ENCODE assay signal across 1 cellular context in the genomic region with DNA sequence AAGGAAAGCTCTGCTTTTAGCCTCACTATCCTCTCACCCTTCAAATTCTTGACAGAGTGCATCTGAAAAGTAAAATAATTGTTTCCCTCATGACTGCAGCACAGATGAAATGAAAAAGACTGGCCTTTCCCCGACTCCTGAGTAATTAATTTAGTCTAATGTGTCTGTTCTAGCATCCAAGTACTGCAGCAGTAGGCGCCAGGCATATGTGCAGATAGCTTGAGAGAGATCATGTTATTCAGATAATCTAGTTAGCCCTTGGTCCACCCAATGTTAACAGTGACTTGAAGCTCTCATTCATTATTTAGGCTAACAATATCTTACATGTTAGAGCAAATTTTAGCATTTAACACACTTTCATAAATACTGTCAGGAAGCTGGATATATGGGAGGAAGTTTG.
TF ChIP-seq lines count a peak whose summit lies in the region.

No MANE protein-coding gene starts in this region.

TF ChIP-seq in SK-N-SH, 30 proteins besides CTCF, POLR2A, EP300 and RAD21 (continued from another document):
- TF ChIP-seq, protein P1, sequence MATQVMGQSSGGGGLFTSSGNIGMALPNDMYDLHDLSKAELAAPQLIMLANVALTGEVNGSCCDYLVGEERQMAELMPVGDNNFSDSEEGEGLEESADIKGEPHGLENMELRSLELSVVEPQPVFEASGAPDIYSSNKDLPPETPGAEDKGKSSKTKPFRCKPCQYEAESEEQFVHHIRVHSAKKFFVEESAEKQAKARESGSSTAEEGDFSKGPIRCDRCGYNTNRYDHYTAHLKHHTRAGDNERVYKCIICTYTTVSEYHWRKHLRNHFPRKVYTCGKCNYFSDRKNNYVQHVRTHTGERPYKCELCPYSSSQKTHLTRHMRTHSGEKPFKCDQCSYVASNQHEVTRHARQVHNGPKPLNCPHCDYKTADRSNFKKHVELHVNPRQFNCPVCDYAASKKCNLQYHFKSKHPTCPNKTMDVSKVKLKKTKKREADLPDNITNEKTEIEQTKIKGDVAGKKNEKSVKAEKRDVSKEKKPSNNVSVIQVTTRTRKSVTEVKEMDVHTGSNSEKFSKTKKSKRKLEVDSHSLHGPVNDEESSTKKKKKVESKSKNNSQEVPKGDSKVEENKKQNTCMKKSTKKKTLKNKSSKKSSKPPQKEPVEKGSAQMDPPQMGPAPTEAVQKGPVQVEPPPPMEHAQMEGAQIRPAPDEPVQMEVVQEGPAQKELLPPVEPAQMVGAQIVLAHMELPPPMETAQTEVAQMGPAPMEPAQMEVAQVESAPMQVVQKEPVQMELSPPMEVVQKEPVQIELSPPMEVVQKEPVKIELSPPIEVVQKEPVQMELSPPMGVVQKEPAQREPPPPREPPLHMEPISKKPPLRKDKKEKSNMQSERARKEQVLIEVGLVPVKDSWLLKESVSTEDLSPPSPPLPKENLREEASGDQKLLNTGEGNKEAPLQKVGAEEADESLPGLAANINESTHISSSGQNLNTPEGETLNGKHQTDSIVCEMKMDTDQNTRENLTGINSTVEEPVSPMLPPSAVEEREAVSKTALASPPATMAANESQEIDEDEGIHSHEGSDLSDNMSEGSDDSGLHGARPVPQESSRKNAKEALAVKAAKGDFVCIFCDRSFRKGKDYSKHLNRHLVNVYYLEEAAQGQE (IDR thresholded peaks at IDR 0.05; ENCODE audit: low read depth, low read length), result no peak
- no peak for TF ChIP-seq SMC3 (IDR thresholded peaks at IDR 0.05; ENCODE audit: low read depth, low read length)
